32 cellular contexts compared by ENCODE assay signal in genomic region chr9:90727498-90727897, GRCh38.
"Had no signal": no experiment of that assay in that cellular context is flagged by ENCODE, and none has a peak within 500 bp of the region (broad histone marks: within the 10 kb centered on the region; RNA-seq: fewer than 3 reads in every experiment).

No MANE protein-coding gene starts in this region.

- H3K4me2 ChIP-seq: SK-N-SH had no signal

- H3K36me3 ChIP-seq: adrenal gland, breast epithelium, MG63, Peyer's patch, SJSA1 had no signal

- H3K9me3 Mint-ChIP-seq: activated CD4-positive, alpha-beta T cell treated with anti-CD3 and anti-CD28 coated beads, Interleukin-2, amount 10 ng/mL, durations not matched to agents 24 days and 14 days; activated naive CD4-positive, alpha-beta T cell treated with anti-CD3 and anti-CD28 coated beads for 36 hours; activated naive CD4-positive, alpha-beta T cell treated with anti-CD3 and anti-CD28 coated beads, Interleukin-2, amount 50 U/mL, for 72 hours; activated T-cell treated with anti-CD3 and anti-CD28 coated beads, Interleukin-2, amount 50 U/mL, for 4 hours; activated T-helper 1 cell treated with anti-CD3 and anti-CD28 coated beads, Interleukin-12 subunit alpha, Interleukin-12 subunit beta, Interleukin-2, Interleukin-4 antibody, amounts not matched to agents 30 ng/mL and 10 ng/mL and 1 ng/mL, durations not matched to agents 14 hours and 24 hours and 36 hours; T-helper 1 cell treated with Interleukin-12 subunit alpha and Interleukin-12 subunit beta and Interleukin-4 antibody, amounts not matched to agents 30 μg/mL and 1 μg/mL, for 36 hours; T-helper 2 cell treated with Interferon-gamma antibody and Interleukin-4, amounts not matched to agents 5 μg/mL and 100 μg/mL, for 36 hours had no signal

- H3K9ac ChIP-seq: SK-N-SH had no signal

- H3K4me1 Mint-ChIP-seq: activated CD4-positive, alpha-beta T cell treated with anti-CD3 and anti-CD28 coated beads, Interleukin-2, amount 10 ng/mL, durations not matched to agents 24 days and 14 days had no signal

- H3K27me3 ChIP-seq: adrenal gland, body of pancreas, breast epithelium, MG63, Peyer's patch, SJSA1 had no signal

- H3K4me3 Mint-ChIP-seq: activated CD4-positive, alpha-beta T cell treated with anti-CD3 and anti-CD28 coated beads, Interleukin-2, amount 10 ng/mL, durations not matched to agents 24 days and 14 days; activated CD8-positive, alpha-beta T cell treated with anti-CD3 and anti-CD28 coated beads, Interleukin-2, amount 10 ng/mL, durations not matched to agents 7 days and 5 days; activated naive CD4-positive, alpha-beta T cell treated with anti-CD3 and anti-CD28 coated beads for 36 hours; activated T-cell treated with anti-CD3 and anti-CD28 coated beads, Interleukin-2, amount 50 U/mL, for 4 hours; activated T-helper 1 cell treated with anti-CD3 and anti-CD28 coated beads, Interleukin-12 subunit alpha, Interleukin-12 subunit beta, Interleukin-2, Interleukin-4 antibody, amounts not matched to agents 30 ng/mL and 10 ng/mL and 1 ng/mL, durations not matched to agents 14 hours and 24 hours and 36 hours; T-helper 1 cell treated with Interleukin-12 subunit alpha and Interleukin-12 subunit beta and Interleukin-4 antibody, amounts not matched to agents 30 μg/mL and 1 μg/mL, for 36 hours; T-helper 2 cell treated with Interferon-gamma antibody and Interleukin-4, amounts not matched to agents 5 μg/mL and 100 μg/mL, for 36 hours had no signal

- ATAC-seq: activated CD8-positive, alpha-beta T cell treated with anti-CD3 and anti-CD28 coated beads, Interleukin-2, amount 10 ng/mL, durations not matched to agents 7 days and 5 days; activated naive CD4-positive, alpha-beta T cell treated with anti-CD3 and anti-CD28 coated beads, Interleukin-2, amount 50 U/mL, for 72 hours; activated T-cell treated with anti-CD3 and anti-CD28 coated beads, Interleukin-2, amount 50 U/mL, for 4 hours; body of pancreas; PC-3 had no signal

- H3K36me3 Mint-ChIP-seq: activated naive CD4-positive, alpha-beta T cell treated with anti-CD3 and anti-CD28 coated beads, Interleukin-2, amount 50 U/mL, for 72 hours had no signal

- DNase-seq: activated CD4-positive, alpha-beta T cell treated with anti-CD3 and anti-CD28 coated beads, Interleukin-2, amount 10 ng/mL, durations not matched to agents 24 days and 14 days; activated CD4-positive, alpha-beta T cell treated with anti-CD3 and anti-CD28 coated beads, Interleukin-2, amount 50 U/mL, for 48 hours; activated CD8-positive, alpha-beta T cell treated with anti-CD3 and anti-CD28 coated beads, Interleukin-2, amount 10 ng/mL, durations not matched to agents 7 days and 5 days; activated gamma-delta T cell treated with Interleukin-2 at 50 U/mL for 16 hours; activated naive CD4-positive, alpha-beta T cell treated with anti-CD3 and anti-CD28 coated beads for 36 hours; activated T-cell treated with anti-CD3 and anti-CD28 coated beads, Interleukin-2, amount 50 U/mL, for 4 hours; adrenal gland; body of pancreas; Karpas-422; KBM-7; MG63; NCI-H1048; NCI-H1105 treated with DMSO at 0.1 percent for 48 hours; NCI-H1436; NCI-H1694; NCI-H1930; NCI-H2081 treated with DMSO at 0.1 percent for 48 hours; NCI-H226; NCI-H524 treated with DMSO at 0.1 percent for 48 hours; PC-3; Peyer's patch; RPMI8226; SHP77 treated with DMSO at 0.1 percent for 48 hours; SK-N-SH had no signal

- H3K27ac ChIP-seq: adrenal gland, body of pancreas, breast epithelium, Peyer's patch, SJSA1 had no signal

- H3K27ac Mint-ChIP-seq: activated CD4-positive, alpha-beta T cell treated with anti-CD3 and anti-CD28 coated beads, Interleukin-2, amount 10 ng/mL, durations not matched to agents 24 days and 14 days; activated CD8-positive, alpha-beta T cell treated with anti-CD3 and anti-CD28 coated beads, Interleukin-2, amount 10 ng/mL, durations not matched to agents 7 days and 5 days; activated naive CD4-positive, alpha-beta T cell treated with anti-CD3 and anti-CD28 coated beads for 36 hours; activated naive CD4-positive, alpha-beta T cell treated with anti-CD3 and anti-CD28 coated beads, Interleukin-2, amount 50 U/mL, for 72 hours; activated T-helper 1 cell treated with anti-CD3 and anti-CD28 coated beads, Interleukin-12 subunit alpha, Interleukin-12 subunit beta, Interleukin-2, Interleukin-4 antibody, amounts not matched to agents 30 ng/mL and 10 ng/mL and 1 ng/mL, durations not matched to agents 14 hours and 24 hours and 36 hours; T-helper 1 cell treated with Interleukin-12 subunit alpha and Interleukin-12 subunit beta and Interleukin-4 antibody, amounts not matched to agents 30 μg/mL and 1 μg/mL, for 36 hours; T-helper 2 cell treated with Interferon-gamma antibody and Interleukin-4, amounts not matched to agents 5 μg/mL and 100 μg/mL, for 36 hours had no signal

- H3K9me3 ChIP-seq: adrenal gland, body of pancreas, breast epithelium, MG63, Peyer's patch, SJSA1, SK-N-SH had no signal

- FAIRE-seq: astrocyte, TTC549 had no signal

- H3K4me3 ChIP-seq: adrenal gland, body of pancreas, breast epithelium, MG63, Peyer's patch, SJSA1 had no signal

- H3K4me1 ChIP-seq: adrenal gland, body of pancreas, breast epithelium, Peyer's patch, SJSA1 had no signal
